1 cellular context compared by ENCODE assay signal in the genomic region with DNA sequence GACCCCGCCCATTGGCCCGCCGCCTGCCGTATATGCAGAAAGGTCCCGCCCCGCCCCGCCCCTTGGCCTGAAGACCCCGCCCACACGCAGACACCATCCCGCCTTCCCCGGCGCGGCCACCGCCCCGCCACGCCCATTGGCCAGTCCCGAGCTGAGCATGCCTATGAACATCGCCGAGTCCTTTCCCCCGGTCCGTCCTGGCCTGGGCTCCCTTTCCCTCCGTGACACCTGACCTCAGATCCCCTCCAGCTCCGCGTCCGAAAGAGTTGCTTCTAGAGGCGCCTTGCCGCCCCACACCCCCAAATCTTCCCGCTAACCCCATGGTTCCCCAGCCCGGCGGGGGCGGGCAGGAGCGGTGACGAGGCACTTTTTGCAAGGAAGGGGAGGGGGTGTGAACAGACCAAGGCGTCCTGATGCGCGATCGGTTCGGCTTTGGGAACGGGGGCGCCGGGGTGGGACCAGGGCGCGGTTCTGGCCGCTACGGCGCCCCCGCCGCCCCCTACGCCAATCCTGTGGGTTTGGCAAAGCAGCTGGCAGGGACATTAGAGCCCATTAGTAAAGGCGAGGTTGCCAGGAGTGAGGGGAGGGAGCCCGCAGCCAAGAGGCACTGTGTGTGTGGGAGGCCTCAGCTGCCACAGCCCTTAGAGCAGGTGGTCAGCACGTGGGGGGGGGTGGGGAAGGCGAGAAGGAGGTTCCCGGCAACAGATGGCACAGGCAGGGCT.
A peak's percentile ranks its signal among the peaks of the same experiment; 100 is the strongest.
TF ChIP-seq lines count a peak whose summit lies in the region.

No MANE protein-coding gene starts in this region.

TF ChIP-seq in HEK293, 187 proteins besides CTCF, POLR2A, EP300 and RAD21 (continued from another document and continues in another):
- TF ChIP-seq BCL11B (tag by site-specific recombination; IDR thresholded peaks at IDR 0.05; ENCODE audit: low read depth) (0 out of 2 replicates have a peak, but pooled peaks have one; percentile 34), ZEB2 (tag by site-specific recombination; IDR thresholded peaks at IDR 0.05) (peak; percentile 88), ZNF394 (tag by site-specific recombination; IDR thresholded peaks at IDR 0.05; ENCODE audit: borderline replicate concordance) (peak; percentile 51; the same call in 1 of the 2 replicates), TCF7L2 (IDR thresholded peaks at IDR 0.05; ENCODE audit: borderline replicate concordance, low read depth, low read length) (no peak), ZNF146 (tag by site-specific recombination; IDR thresholded peaks at IDR 0.05) (peak; percentile 6; the same call in 1 of the 2 replicates), ZBTB21 (tag by site-specific recombination; IDR thresholded peaks at IDR 0.05) (peak; percentile 57; the same call in 1 of the 2 replicates), ZNF184 (tag by site-specific recombination; IDR thresholded peaks at IDR 0.05) (no peak), ZFHX2 (tag by site-specific recombination; conservative IDR thresholded peaks at IDR 0.05) (peak; percentile 100), ZNF292 (tag by site-specific recombination; IDR thresholded peaks at IDR 0.05; ENCODE audit: borderline replicate concordance, low read depth) (no peak), ZNF112 (tag by site-specific recombination; IDR thresholded peaks at IDR 0.05) (no peak), FEZF1 (tag by site-specific recombination; IDR thresholded peaks at IDR 0.05) (peak; percentile 26; the same call in 1 of the 2 replicates), GLI4 (tag by site-specific recombination; IDR thresholded peaks at IDR 0.05) (no peak), SCRT1 (tag by site-specific recombination; IDR thresholded peaks at IDR 0.05; ENCODE audit: borderline replicate concordance) (peak; percentile 83), ZNF558 (tag by site-specific recombination; IDR thresholded peaks at IDR 0.05) (no peak), ZNF335 (tag by site-specific recombination; conservative IDR thresholded peaks at IDR 0.05) (peak; percentile 94), SETDB1 (IDR thresholded peaks at IDR 0.05; ENCODE audit: insufficient read length, low read length) (no peak), ZNF514 (tag by site-specific recombination; IDR thresholded peaks at IDR 0.05) (no peak), GFI1B (tag by site-specific recombination; IDR thresholded peaks at IDR 0.05) (no peak), ZNF16 (tag by site-specific recombination; IDR thresholded peaks at IDR 0.05; ENCODE audit: low read depth) (no peak), ZNF350 (tag by site-specific recombination; IDR thresholded peaks at IDR 0.05) (no peak), PRDM1 (tag by site-specific recombination; IDR thresholded peaks at IDR 0.05) (peak; percentile 82), KLF9 (tag by site-specific recombination; IDR thresholded peaks at IDR 0.05; ENCODE audit: low read depth) (peak; percentile 100), ZSCAN23 (tag by site-specific recombination; IDR thresholded peaks at IDR 0.05) (no peak), KLF16 (tag by site-specific recombination; IDR thresholded peaks at IDR 0.05) (peak; percentile 98), ZNF521 (tag by site-specific recombination; IDR thresholded peaks at IDR 0.05) (no peak), SCRT2 (tag by site-specific recombination; IDR thresholded peaks at IDR 0.05) (peak; percentile 92), KLF7 (tag by site-specific recombination; IDR thresholded peaks at IDR 0.05; ENCODE audit: borderline replicate concordance) (peak; percentile 99), ZNF843 (tag by site-specific recombination; IDR thresholded peaks at IDR 0.05) (peak; percentile 75; the same call in 1 of the 2 replicates), SP7 (tag by site-specific recombination; IDR thresholded peaks at IDR 0.05) (peak; percentile 87), ZNF311 (tag by site-specific recombination; IDR thresholded peaks at IDR 0.05; ENCODE audit: borderline replicate concordance) (no peak), ZFP37 (tag by site-specific recombination; IDR thresholded peaks at IDR 0.05) (peak; percentile 76; the same call in 1 of the 2 replicates), WT1 (tag by site-specific recombination; IDR thresholded peaks at IDR 0.05) (peak; percentile 81), RBAK (tag by site-specific recombination; IDR thresholded peaks at IDR 0.05) (no peak), ZNF837 (tag by site-specific recombination; IDR thresholded peaks at IDR 0.05) (no peak), ZNF133 (tag by site-specific recombination; IDR thresholded peaks at IDR 0.05) (no peak; the same call in 1 of the 2 replicates), ZNF341 (tag by site-specific recombination; IDR thresholded peaks at IDR 0.05; ENCODE audit: low read depth) (peak; percentile 65), MZF1 (tag by site-specific recombination; IDR thresholded peaks at IDR 0.05; ENCODE audit: borderline replicate concordance) (peak; percentile 13; the same call in 1 of the 2 replicates), ZNF366 (tag by site-specific recombination; conservative IDR thresholded peaks at IDR 0.05) (peak; percentile 91), ZBTB17 (tag by site-specific recombination; IDR thresholded peaks at IDR 0.05) (peak; percentile 97), ZBTB20 (tag by site-specific recombination; IDR thresholded peaks at IDR 0.05) (peak; percentile 87), ZNF175 (tag by site-specific recombination; IDR thresholded peaks at IDR 0.05) (no peak), ZFP41 (tag by site-specific recombination; IDR thresholded peaks at IDR 0.05; ENCODE audit: borderline replicate concordance) (no peak)
- TF ChIP-seq, protein P1, sequence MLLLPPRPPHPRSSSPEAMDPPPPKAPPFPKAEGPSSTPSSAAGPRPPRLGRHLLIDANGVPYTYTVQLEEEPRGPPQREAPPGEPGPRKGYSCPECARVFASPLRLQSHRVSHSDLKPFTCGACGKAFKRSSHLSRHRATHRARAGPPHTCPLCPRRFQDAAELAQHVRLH (tag by site-specific recombination; IDR thresholded peaks at IDR 0.05), result no peak
- TF ChIP-seq, protein P2, sequence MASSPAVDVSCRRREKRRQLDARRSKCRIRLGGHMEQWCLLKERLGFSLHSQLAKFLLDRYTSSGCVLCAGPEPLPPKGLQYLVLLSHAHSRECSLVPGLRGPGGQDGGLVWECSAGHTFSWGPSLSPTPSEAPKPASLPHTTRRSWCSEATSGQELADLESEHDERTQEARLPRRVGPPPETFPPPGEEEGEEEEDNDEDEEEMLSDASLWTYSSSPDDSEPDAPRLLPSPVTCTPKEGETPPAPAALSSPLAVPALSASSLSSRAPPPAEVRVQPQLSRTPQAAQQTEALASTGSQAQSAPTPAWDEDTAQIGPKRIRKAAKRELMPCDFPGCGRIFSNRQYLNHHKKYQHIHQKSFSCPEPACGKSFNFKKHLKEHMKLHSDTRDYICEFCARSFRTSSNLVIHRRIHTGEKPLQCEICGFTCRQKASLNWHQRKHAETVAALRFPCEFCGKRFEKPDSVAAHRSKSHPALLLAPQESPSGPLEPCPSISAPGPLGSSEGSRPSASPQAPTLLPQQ (tag by site-specific recombination; IDR thresholded peaks at IDR 0.05), result peak; percentile 76; the same call in 1 of the 2 replicates
- TF ChIP-seq, protein P3, sequence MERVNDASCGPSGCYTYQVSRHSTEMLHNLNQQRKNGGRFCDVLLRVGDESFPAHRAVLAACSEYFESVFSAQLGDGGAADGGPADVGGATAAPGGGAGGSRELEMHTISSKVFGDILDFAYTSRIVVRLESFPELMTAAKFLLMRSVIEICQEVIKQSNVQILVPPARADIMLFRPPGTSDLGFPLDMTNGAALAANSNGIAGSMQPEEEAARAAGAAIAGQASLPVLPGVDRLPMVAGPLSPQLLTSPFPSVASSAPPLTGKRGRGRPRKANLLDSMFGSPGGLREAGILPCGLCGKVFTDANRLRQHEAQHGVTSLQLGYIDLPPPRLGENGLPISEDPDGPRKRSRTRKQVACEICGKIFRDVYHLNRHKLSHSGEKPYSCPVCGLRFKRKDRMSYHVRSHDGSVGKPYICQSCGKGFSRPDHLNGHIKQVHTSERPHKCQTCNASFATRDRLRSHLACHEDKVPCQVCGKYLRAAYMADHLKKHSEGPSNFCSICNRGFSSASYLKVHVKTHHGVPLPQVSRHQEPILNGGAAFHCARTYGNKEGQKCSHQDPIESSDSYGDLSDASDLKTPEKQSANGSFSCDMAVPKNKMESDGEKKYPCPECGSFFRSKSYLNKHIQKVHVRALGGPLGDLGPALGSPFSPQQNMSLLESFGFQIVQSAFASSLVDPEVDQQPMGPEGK (tag by site-specific recombination; IDR thresholded peaks at IDR 0.05), result peak; percentile 97
- TF ChIP-seq, protein P4, sequence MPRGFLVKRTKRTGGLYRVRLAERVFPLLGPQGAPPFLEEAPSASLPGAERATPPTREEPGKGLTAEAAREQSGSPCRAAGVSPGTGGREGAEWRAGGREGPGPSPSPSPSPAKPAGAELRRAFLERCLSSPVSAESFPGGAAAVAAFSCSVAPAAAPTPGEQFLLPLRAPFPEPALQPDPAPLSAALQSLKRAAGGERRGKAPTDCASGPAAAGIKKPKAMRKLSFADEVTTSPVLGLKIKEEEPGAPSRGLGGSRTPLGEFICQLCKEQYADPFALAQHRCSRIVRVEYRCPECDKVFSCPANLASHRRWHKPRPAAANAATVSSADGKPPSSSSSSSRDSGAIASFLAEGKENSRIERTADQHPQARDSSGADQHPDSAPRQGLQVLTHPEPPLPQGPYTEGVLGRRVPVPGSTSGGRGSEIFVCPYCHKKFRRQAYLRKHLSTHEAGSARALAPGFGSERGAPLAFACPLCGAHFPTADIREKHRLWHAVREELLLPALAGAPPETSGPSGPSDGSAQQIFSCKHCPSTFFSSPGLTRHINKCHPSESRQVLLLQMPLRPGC (tag by site-specific recombination; IDR thresholded peaks at IDR 0.05), result peak; percentile 71
- TF ChIP-seq, protein P5, sequence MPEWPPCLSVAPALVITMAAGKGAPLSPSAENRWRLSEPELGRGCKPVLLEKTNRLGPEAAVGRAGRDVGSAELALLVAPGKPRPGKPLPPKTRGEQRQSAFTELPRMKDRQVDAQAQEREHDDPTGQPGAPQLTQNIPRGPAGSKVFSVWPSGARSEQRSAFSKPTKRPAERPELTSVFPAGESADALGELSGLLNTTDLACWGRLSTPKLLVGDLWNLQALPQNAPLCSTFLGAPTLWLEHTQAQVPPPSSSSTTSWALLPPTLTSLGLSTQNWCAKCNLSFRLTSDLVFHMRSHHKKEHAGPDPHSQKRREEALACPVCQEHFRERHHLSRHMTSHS (tag by site-specific recombination; IDR thresholded peaks at IDR 0.05), result no peak
- TF ChIP-seq, protein P6, sequence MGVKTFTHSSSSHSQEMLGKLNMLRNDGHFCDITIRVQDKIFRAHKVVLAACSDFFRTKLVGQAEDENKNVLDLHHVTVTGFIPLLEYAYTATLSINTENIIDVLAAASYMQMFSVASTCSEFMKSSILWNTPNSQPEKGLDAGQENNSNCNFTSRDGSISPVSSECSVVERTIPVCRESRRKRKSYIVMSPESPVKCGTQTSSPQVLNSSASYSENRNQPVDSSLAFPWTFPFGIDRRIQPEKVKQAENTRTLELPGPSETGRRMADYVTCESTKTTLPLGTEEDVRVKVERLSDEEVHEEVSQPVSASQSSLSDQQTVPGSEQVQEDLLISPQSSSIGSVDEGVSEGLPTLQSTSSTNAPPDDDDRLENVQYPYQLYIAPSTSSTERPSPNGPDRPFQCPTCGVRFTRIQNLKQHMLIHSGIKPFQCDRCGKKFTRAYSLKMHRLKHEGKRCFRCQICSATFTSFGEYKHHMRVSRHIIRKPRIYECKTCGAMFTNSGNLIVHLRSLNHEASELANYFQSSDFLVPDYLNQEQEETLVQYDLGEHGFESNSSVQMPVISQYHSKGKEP (tag by site-specific recombination; IDR thresholded peaks at IDR 0.05), result no peak
- TF ChIP-seq, protein P7, sequence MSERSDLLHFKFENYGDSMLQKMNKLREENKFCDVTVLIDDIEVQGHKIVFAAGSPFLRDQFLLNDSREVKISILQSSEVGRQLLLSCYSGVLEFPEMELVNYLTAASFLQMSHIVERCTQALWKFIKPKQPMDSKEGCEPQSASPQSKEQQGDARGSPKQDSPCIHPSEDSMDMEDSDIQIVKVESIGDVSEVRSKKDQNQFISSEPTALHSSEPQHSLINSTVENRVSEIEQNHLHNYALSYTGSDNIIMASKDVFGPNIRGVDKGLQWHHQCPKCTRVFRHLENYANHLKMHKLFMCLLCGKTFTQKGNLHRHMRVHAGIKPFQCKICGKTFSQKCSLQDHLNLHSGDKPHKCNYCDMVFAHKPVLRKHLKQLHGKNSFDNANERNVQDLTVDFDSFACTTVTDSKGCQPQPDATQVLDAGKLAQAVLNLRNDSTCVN (tag by site-specific recombination; optimal IDR thresholded peaks at IDR 0.05), result peak; percentile 85
- TF ChIP-seq, protein P8, sequence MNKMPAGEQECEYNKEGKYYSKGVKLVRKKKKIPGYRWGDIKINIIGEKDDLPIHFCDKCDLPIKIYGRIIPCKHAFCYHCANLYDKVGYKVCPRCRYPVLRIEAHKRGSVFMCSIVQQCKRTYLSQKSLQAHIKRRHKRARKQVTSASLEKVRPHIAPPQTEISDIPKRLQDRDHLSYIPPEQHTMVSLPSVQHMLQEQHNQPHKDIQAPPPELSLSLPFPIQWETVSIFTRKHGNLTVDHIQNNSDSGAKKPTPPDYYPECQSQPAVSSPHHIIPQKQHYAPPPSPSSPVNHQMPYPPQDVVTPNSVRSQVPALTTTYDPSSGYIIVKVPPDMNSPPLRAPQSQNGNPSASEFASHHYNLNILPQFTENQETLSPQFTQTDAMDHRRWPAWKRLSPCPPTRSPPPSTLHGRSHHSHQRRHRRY (tag by site-specific recombination; IDR thresholded peaks at IDR 0.05), result 0 out of 2 replicates have a peak, but pooled peaks have one; percentile 74
- TF ChIP-seq, protein P9, sequence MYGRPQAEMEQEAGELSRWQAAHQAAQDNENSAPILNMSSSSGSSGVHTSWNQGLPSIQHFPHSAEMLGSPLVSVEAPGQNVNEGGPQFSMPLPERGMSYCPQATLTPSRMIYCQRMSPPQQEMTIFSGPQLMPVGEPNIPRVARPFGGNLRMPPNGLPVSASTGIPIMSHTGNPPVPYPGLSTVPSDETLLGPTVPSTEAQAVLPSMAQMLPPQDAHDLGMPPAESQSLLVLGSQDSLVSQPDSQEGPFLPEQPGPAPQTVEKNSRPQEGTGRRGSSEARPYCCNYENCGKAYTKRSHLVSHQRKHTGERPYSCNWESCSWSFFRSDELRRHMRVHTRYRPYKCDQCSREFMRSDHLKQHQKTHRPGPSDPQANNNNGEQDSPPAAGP (tag by site-specific recombination; IDR thresholded peaks at IDR 0.05), result peak; percentile 93
- TF ChIP-seq, protein P10, sequence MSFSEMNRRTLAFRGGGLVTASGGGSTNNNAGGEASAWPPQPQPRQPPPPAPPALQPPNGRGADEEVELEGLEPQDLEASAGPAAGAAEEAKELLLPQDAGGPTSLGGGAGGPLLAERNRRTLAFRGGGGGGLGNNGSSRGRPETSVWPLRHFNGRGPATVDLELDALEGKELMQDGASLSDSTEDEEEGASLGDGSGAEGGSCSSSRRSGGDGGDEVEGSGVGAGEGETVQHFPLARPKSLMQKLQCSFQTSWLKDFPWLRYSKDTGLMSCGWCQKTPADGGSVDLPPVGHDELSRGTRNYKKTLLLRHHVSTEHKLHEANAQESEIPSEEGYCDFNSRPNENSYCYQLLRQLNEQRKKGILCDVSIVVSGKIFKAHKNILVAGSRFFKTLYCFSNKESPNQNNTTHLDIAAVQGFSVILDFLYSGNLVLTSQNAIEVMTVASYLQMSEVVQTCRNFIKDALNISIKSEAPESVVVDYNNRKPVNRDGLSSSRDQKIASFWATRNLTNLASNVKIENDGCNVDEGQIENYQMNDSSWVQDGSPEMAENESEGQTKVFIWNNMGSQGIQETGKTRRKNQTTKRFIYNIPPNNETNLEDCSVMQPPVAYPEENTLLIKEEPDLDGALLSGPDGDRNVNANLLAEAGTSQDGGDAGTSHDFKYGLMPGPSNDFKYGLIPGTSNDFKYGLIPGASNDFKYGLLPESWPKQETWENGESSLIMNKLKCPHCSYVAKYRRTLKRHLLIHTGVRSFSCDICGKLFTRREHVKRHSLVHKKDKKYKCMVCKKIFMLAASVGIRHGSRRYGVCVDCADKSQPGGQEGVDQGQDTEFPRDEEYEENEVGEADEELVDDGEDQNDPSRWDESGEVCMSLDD (tag by site-specific recombination; IDR thresholded peaks at IDR 0.05), result peak; percentile 87
